1 cellular context compared by ENCODE assay signal in the genomic region with DNA sequence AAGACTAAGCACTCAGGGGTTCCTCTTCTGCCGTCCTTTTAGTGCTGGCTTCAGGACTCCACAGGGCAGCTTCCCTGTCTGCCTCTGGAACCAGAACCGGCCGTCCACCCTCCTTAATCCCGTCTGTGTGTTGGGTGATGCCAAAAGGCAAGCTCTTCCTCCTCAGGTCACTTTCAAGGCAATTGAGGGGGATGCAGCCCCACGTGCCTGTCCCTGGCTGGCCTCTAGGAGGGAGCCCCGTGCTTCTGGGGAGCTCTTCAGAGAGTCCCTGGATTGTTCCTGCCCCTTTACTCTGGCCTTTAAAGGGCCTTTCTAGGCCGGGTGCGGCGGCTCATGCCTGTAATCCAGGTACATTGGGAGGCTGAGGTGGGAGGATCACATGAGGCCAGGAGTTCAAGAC.
TF ChIP-seq lines count a peak whose summit lies in the region.

No MANE protein-coding gene starts in this region.

TF ChIP-seq in K562, 482 proteins besides CTCF, POLR2A, EP300 and RAD21:
- TF ChIP-seq, protein P1, sequence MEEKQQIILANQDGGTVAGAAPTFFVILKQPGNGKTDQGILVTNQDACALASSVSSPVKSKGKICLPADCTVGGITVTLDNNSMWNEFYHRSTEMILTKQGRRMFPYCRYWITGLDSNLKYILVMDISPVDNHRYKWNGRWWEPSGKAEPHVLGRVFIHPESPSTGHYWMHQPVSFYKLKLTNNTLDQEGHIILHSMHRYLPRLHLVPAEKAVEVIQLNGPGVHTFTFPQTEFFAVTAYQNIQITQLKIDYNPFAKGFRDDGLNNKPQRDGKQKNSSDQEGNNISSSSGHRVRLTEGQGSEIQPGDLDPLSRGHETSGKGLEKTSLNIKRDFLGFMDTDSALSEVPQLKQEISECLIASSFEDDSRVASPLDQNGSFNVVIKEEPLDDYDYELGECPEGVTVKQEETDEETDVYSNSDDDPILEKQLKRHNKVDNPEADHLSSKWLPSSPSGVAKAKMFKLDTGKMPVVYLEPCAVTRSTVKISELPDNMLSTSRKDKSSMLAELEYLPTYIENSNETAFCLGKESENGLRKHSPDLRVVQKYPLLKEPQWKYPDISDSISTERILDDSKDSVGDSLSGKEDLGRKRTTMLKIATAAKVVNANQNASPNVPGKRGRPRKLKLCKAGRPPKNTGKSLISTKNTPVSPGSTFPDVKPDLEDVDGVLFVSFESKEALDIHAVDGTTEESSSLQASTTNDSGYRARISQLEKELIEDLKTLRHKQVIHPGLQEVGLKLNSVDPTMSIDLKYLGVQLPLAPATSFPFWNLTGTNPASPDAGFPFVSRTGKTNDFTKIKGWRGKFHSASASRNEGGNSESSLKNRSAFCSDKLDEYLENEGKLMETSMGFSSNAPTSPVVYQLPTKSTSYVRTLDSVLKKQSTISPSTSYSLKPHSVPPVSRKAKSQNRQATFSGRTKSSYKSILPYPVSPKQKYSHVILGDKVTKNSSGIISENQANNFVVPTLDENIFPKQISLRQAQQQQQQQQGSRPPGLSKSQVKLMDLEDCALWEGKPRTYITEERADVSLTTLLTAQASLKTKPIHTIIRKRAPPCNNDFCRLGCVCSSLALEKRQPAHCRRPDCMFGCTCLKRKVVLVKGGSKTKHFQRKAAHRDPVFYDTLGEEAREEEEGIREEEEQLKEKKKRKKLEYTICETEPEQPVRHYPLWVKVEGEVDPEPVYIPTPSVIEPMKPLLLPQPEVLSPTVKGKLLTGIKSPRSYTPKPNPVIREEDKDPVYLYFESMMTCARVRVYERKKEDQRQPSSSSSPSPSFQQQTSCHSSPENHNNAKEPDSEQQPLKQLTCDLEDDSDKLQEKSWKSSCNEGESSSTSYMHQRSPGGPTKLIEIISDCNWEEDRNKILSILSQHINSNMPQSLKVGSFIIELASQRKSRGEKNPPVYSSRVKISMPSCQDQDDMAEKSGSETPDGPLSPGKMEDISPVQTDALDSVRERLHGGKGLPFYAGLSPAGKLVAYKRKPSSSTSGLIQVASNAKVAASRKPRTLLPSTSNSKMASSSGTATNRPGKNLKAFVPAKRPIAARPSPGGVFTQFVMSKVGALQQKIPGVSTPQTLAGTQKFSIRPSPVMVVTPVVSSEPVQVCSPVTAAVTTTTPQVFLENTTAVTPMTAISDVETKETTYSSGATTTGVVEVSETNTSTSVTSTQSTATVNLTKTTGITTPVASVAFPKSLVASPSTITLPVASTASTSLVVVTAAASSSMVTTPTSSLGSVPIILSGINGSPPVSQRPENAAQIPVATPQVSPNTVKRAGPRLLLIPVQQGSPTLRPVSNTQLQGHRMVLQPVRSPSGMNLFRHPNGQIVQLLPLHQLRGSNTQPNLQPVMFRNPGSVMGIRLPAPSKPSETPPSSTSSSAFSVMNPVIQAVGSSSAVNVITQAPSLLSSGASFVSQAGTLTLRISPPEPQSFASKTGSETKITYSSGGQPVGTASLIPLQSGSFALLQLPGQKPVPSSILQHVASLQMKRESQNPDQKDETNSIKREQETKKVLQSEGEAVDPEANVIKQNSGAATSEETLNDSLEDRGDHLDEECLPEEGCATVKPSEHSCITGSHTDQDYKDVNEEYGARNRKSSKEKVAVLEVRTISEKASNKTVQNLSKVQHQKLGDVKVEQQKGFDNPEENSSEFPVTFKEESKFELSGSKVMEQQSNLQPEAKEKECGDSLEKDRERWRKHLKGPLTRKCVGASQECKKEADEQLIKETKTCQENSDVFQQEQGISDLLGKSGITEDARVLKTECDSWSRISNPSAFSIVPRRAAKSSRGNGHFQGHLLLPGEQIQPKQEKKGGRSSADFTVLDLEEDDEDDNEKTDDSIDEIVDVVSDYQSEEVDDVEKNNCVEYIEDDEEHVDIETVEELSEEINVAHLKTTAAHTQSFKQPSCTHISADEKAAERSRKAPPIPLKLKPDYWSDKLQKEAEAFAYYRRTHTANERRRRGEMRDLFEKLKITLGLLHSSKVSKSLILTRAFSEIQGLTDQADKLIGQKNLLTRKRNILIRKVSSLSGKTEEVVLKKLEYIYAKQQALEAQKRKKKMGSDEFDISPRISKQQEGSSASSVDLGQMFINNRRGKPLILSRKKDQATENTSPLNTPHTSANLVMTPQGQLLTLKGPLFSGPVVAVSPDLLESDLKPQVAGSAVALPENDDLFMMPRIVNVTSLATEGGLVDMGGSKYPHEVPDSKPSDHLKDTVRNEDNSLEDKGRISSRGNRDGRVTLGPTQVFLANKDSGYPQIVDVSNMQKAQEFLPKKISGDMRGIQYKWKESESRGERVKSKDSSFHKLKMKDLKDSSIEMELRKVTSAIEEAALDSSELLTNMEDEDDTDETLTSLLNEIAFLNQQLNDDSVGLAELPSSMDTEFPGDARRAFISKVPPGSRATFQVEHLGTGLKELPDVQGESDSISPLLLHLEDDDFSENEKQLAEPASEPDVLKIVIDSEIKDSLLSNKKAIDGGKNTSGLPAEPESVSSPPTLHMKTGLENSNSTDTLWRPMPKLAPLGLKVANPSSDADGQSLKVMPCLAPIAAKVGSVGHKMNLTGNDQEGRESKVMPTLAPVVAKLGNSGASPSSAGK (IDR thresholded peaks at IDR 0.05) = no peak
- TF ChIP-seq ZHX1 (conservative IDR thresholded peaks at IDR 0.05; ENCODE audit: low read length) = no peak
